ENCODE assay signal across 18 cellular contexts in genomic region chr2:235938611-235939010, GRCh38.
"Had no signal": no experiment of that assay in that cellular context is flagged by ENCODE, and none has a peak within 500 bp of the region (broad histone marks: within the 10 kb centered on the region; RNA-seq: fewer than 3 reads in every experiment).

No MANE protein-coding gene starts in this region.

- H3K27ac Mint-ChIP-seq: IgD-negative memory B cell had no signal

- H3K4me3 Mint-ChIP-seq: IgD-negative memory B cell had no signal

- DNase-seq: Kasumi-1, MM.1S, NCI-H1092 treated with DMSO at 0.1 percent for 48 hours, NCI-H1436, NCI-H187, NCI-H2029, NCI-H2081 treated with DMSO at 0.1 percent for 48 hours, NCI-H2171 treated with DMSO at 0.1 percent for 48 hours, NCI-H2227 treated with DMSO at 0.1 percent for 48 hours, NCI-H510A, NCI-H524 treated with DMSO at 0.1 percent for 48 hours, NCI-H69, NCI-H774, RPMI8226, SHP77 had no signal

- H3K4me1 Mint-ChIP-seq: IgD-negative memory B cell had no signal

- H3K36me3 Mint-ChIP-seq: IgD-negative memory B cell had no signal

- H3K27me3 Mint-ChIP-seq: IgD-negative memory B cell had no signal

- ATAC-seq: K562, SK-N-SH treated with all-trans-retinoic acid at 6 μM for 48 hours had no signal
